ENCODE assay signal across 1 cellular context in the genomic region with DNA sequence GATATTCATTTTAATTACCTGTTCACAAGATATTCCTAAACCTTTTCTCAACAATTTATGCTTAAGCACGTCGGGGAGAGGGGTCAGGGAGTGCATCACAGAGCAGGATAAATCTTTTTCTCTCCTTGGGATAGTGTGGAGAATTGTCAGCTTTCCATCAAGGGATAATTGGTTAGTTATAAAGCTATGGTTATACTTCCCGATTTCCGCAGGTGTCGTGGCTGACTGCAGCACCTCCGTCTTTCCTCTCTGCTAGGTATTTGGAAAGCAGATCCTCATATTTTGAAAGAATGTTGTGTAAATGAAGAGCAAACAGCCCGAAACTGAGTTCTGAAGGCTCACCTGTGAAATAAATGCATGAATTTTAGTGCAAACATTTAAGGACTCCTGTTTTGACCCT.
TF ChIP-seq lines count a peak whose summit lies in the region.

No MANE protein-coding gene starts in this region.

TF ChIP-seq in K562, 482 proteins besides CTCF, POLR2A, EP300 and RAD21 (continued from another document):
- TF ChIP-seq, protein P1, sequence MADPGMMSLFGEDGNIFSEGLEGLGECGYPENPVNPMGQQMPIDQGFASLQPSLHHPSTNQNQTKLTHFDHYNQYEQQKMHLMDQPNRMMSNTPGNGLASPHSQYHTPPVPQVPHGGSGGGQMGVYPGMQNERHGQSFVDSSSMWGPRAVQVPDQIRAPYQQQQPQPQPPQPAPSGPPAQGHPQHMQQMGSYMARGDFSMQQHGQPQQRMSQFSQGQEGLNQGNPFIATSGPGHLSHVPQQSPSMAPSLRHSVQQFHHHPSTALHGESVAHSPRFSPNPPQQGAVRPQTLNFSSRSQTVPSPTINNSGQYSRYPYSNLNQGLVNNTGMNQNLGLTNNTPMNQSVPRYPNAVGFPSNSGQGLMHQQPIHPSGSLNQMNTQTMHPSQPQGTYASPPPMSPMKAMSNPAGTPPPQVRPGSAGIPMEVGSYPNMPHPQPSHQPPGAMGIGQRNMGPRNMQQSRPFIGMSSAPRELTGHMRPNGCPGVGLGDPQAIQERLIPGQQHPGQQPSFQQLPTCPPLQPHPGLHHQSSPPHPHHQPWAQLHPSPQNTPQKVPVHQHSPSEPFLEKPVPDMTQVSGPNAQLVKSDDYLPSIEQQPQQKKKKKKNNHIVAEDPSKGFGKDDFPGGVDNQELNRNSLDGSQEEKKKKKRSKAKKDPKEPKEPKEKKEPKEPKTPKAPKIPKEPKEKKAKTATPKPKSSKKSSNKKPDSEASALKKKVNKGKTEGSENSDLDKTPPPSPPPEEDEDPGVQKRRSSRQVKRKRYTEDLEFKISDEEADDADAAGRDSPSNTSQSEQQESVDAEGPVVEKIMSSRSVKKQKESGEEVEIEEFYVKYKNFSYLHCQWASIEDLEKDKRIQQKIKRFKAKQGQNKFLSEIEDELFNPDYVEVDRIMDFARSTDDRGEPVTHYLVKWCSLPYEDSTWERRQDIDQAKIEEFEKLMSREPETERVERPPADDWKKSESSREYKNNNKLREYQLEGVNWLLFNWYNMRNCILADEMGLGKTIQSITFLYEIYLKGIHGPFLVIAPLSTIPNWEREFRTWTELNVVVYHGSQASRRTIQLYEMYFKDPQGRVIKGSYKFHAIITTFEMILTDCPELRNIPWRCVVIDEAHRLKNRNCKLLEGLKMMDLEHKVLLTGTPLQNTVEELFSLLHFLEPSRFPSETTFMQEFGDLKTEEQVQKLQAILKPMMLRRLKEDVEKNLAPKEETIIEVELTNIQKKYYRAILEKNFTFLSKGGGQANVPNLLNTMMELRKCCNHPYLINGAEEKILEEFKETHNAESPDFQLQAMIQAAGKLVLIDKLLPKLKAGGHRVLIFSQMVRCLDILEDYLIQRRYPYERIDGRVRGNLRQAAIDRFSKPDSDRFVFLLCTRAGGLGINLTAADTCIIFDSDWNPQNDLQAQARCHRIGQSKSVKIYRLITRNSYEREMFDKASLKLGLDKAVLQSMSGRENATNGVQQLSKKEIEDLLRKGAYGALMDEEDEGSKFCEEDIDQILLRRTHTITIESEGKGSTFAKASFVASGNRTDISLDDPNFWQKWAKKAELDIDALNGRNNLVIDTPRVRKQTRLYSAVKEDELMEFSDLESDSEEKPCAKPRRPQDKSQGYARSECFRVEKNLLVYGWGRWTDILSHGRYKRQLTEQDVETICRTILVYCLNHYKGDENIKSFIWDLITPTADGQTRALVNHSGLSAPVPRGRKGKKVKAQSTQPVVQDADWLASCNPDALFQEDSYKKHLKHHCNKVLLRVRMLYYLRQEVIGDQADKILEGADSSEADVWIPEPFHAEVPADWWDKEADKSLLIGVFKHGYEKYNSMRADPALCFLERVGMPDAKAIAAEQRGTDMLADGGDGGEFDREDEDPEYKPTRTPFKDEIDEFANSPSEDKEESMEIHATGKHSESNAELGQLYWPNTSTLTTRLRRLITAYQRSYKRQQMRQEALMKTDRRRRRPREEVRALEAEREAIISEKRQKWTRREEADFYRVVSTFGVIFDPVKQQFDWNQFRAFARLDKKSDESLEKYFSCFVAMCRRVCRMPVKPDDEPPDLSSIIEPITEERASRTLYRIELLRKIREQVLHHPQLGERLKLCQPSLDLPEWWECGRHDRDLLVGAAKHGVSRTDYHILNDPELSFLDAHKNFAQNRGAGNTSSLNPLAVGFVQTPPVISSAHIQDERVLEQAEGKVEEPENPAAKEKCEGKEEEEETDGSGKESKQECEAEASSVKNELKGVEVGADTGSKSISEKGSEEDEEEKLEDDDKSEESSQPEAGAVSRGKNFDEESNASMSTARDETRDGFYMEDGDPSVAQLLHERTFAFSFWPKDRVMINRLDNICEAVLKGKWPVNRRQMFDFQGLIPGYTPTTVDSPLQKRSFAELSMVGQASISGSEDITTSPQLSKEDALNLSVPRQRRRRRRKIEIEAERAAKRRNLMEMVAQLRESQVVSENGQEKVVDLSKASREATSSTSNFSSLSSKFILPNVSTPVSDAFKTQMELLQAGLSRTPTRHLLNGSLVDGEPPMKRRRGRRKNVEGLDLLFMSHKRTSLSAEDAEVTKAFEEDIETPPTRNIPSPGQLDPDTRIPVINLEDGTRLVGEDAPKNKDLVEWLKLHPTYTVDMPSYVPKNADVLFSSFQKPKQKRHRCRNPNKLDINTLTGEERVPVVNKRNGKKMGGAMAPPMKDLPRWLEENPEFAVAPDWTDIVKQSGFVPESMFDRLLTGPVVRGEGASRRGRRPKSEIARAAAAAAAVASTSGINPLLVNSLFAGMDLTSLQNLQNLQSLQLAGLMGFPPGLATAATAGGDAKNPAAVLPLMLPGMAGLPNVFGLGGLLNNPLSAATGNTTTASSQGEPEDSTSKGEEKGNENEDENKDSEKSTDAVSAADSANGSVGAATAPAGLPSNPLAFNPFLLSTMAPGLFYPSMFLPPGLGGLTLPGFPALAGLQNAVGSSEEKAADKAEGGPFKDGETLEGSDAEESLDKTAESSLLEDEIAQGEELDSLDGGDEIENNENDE (IDR thresholded peaks at IDR 0.05; ENCODE audit: low read depth, low read length), result no peak
- TF ChIP-seq, protein P2, sequence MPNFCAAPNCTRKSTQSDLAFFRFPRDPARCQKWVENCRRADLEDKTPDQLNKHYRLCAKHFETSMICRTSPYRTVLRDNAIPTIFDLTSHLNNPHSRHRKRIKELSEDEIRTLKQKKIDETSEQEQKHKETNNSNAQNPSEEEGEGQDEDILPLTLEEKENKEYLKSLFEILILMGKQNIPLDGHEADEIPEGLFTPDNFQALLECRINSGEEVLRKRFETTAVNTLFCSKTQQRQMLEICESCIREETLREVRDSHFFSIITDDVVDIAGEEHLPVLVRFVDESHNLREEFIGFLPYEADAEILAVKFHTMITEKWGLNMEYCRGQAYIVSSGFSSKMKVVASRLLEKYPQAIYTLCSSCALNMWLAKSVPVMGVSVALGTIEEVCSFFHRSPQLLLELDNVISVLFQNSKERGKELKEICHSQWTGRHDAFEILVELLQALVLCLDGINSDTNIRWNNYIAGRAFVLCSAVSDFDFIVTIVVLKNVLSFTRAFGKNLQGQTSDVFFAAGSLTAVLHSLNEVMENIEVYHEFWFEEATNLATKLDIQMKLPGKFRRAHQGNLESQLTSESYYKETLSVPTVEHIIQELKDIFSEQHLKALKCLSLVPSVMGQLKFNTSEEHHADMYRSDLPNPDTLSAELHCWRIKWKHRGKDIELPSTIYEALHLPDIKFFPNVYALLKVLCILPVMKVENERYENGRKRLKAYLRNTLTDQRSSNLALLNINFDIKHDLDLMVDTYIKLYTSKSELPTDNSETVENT (CRISPR knock-in tag; IDR thresholded peaks at IDR 0.05), result no peak
- TF ChIP-seq NFIX (CRISPR knock-in tag; IDR thresholded peaks at IDR 0.05; ENCODE audit: low read depth), result no peak
TF ChIP-seq in K562: peak in this region for 0.
